In the genomic region with DNA sequence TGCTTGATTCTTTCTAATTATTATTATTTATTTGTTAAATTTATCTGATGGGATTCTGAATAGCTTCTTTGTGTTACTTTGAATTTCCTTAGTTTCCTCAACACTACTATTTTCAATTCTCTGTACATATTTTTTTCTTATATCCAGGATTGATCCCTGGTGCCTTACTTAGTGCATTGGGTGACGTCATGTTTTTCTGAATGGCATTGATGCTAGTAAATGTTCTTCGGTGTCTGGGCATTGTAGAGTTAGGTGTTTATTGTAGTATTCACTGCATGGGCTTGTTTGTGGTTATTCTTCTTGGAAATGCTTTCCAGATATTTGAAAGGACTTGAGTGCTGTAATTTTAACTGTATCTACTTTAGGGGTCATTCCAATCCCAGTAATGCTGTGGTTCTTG, we compare ENCODE assay signal across 8 cellular contexts.
"Had no signal": no experiment of that assay in that cellular context is flagged by ENCODE, and none has a peak within 500 bp of the region (broad histone marks: within the 10 kb centered on the region; RNA-seq: fewer than 3 reads in every experiment).

No MANE protein-coding gene starts in this region.

- DNase-seq: IMR-90, KBM-7, KG1 had no signal

- FAIRE-seq: HTR-8/SVneo, K562 had no signal

- H3K4me3 Mint-ChIP-seq: IgD-negative memory B cell had no signal

- H3K4me1 Mint-ChIP-seq: IgD-negative memory B cell had no signal

- H3K4me2 ChIP-seq: KMS-11 had no signal

- H3K27ac ChIP-seq: HL-60, KMS-11 had no signal

- H3K9ac ChIP-seq: KMS-11 had no signal

- H3K27ac Mint-ChIP-seq: IgD-negative memory B cell had no signal

- ATAC-seq: K562 had no signal

- H3K27me3 Mint-ChIP-seq: IgD-negative memory B cell had no signal

- H3K4me3 ChIP-seq: K562 had no signal
